26 cellular contexts compared by ENCODE assay signal in the genomic region with DNA sequence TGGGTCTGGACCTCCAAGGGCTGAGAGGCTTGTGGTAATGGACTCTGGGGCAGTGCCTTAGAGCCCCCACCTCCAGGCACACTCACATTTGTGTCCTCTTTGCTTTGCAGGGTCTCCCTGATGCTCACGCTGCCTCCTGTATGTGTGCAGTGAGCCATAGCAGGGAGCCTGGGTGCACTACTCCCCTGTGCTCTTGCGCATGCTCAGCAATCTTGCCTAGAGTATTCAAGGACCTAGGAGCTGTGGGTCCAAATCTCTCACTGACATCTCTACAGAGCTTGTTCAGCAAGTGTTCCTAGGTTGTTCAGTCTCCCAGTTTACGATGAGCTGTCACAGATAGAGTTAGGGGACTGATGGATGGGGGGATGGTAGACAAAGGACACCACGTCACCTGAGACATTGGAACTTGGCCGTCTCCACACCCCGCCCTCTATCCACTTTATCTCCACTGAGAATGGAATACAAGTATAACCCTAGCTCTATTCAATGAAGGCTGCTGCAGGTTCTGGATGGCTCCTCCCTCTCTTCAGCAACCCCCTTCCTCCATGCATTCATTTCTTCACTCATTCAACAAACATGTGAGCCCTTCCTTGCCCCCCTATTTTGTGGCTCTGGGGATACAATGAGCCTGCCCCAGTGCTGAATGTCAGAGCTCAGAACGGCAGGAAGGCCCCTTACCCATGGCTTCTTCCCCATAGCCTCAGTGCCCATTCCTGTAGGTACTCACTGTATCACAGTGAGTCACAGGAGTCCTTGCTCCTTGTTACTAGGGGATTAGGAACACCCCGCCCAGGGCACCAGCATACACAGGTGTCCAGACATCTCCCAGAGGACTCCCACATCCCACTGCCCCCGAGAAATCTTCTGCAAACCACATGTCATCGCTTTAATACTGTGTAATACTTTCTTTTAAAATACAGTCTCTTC. TPM values are rescaled to one million over a fixed set of nuclear protein-coding genes. Genes with fewer than 3 reads are reported as not detected.
A peak's percentile ranks its signal among the peaks of the same experiment; 100 is the strongest.
DNase-seq lines count a peak whose midpoint lies in the region; ATAC-seq, FAIRE-seq and TF ChIP-seq lines count a peak whose summit lies in the region.
"Had no signal": no experiment of that assay in that cellular context is flagged by ENCODE, and none has a peak within 500 bp of the region (broad histone marks: within the 10 kb centered on the region; RNA-seq: fewer than 3 reads in every experiment).

No MANE protein-coding gene starts in this region.

- H3K27ac ChIP-seq in thyroid gland (no peak overlapping the region), pancreas (no peak overlapping the region), tibial artery (no peak overlapping the region)
- H3K27ac ChIP-seq: BLaER1, colonic mucosa, foreskin keratinocyte had no signal

- H3K27me3 ChIP-seq in thyroid gland (no peaks in the 10 kb centered on the region), pancreas (no peaks in the 10 kb centered on the region), tibial artery (peaks cover 0 to 67% of the 10 kb centered on the region in 2 donors)
- H3K27me3 ChIP-seq: colonic mucosa had no signal

- H3K9me3 ChIP-seq in thyroid gland: no peaks in the 10 kb centered on the region
- H3K9me3 ChIP-seq in pancreas: no peaks in the 10 kb centered on the region
- no peaks in the 10 kb centered on the region for H3K9me3 ChIP-seq in tibial artery
- H3K9me3 ChIP-seq: BLaER1, colonic mucosa had no signal

- no peak for TF ChIP-seq POLR2A in thyroid gland (IDR thresholded peaks at IDR 0.05)

- H3K36me3 ChIP-seq in thyroid gland: no peaks in the 10 kb centered on the region
- H3K36me3 ChIP-seq in pancreas: no peaks in the 10 kb centered on the region
- H3K36me3 ChIP-seq in tibial artery: no peaks in the 10 kb centered on the region
- H3K36me3 ChIP-seq: BLaER1, colonic mucosa had no signal

- DNase-seq in NCI-H82 (lab: John Stamatoyannopoulos, UW): peak; percentile 30
- DNase-seq in NCI-H82 treated with DMSO at 0.1 percent for 48 hours (lab: John Stamatoyannopoulos, UW; ENCODE audit: unreplicated experiment): no peak
- DNase-seq in NCI-H526 treated with DMSO at 0.1 percent for 48 hours (lab: John Stamatoyannopoulos, UW): peak; percentile 51
- peak in 22 of 42 donors; percentile 23 to 71 (median 46) for DNase-seq in head of caudate nucleus
- DNase-seq in thyroid gland: peak; percentile 58 to 61
- DNase-seq in pancreas: no peak
- no peak for DNase-seq in tibial artery
- DNase-seq in kidney glomerular epithelial cell (lab: John Stamatoyannopoulos, UW): no peak
- DNase-seq: activated CD4-positive, alpha-beta T cell treated with anti-CD3 and anti-CD28 coated beads for 4 hours; activated CD8-positive, alpha-beta memory T cell treated with anti-CD3 and anti-CD28 coated beads for 24 hours; activated gamma-delta T cell treated with Interleukin-2 at 50 U/mL for 16 hours; activated T-cell treated with anti-CD3 and anti-CD28 coated beads, Interleukin-2, amount 50 U/mL, for 24 hours; colonic mucosa; COR-L47; DND-41; foreskin keratinocyte; left ventricle myocardium superior; NCI-H1105 treated with DMSO at 0.1 percent for 48 hours; NCI-H2029 treated with DMSO at 0.1 percent for 48 hours; NCI-H446 had no signal

- ATAC-seq in pancreas: no peak
- ATAC-seq: esophagus mucosa, foreskin keratinocyte, left ventricle myocardium superior, Right ventricle myocardium inferior had no signal

- H3K4me3 ChIP-seq in thyroid gland (replicated peaks in 1 of 3): no peak overlapping the region
- H3K4me3 ChIP-seq in pancreas: no peak overlapping the region
- H3K4me3 ChIP-seq in tibial artery: no peak overlapping the region
- H3K4me3 ChIP-seq: BLaER1, colonic mucosa had no signal

- intact Hi-C loops in head of caudate nucleus (cut with DNase I): no loop called here
- intact Hi-C loops in thyroid gland (cut with DNase I): no loop called here
- intact Hi-C loops in pancreas (cut with DNase I): loop anchor here in 1 of 3 donors (5.0 kb wide), 1 partner anchor 285 kb away; no protein-coding TSS in a partner anchor
- intact Hi-C loops in tibial artery (cut with DNase I; ENCODE audit: low total_unique reads): no loop called here

- 67 to 71% methylated on average over 9 to 10 of the region's 10 CpGs for WGBS in thyroid gland, 2 donors
- WGBS in pancreas, 2 donors: 74 to 78% methylated on average over 10 of the region's 10 CpGs

- no peak for TF ChIP-seq CTCF in thyroid gland (IDR thresholded peaks at IDR 0.05)
- no peak for TF ChIP-seq CTCF in pancreas (IDR thresholded peaks at IDR 0.05)
- no peak for TF ChIP-seq CTCF in tibial artery (IDR thresholded peaks at IDR 0.05)

- H3K4me1 ChIP-seq in thyroid gland: peaks cover 0 to 20% of the 10 kb centered on the region in 2 donors
- H3K4me1 ChIP-seq in pancreas: no peaks in the 10 kb centered on the region
- H3K4me1 ChIP-seq in tibial artery: peaks cover 0 to 15% (median 6%) of the 10 kb centered on the region in 4 donors
- H3K4me1 ChIP-seq: colonic mucosa, foreskin keratinocyte had no signal

- no peak for FAIRE-seq in pancreas (lab: Jason Lieb, UNC)
- FAIRE-seq: GM19239 had no signal

RNA-seq across cellular contexts. Expression of a gene that starts 31.2 kb away (rescaled TPM):
- total RNA-seq in thyroid gland (1 to 10 TPM in 2 of 4 donors, under 1 TPM in 2; 0.45 to 1.6 (median 1.1) TPM), pancreas (under 1 TPM; 0.09 to 0.47 (median 0.14) TPM)
- under 1 TPM; 0.15 to 0.21 TPM for polyA plus RNA-seq in pancreas
- total RNA-seq: foreskin keratinocyte, H4 had no signal
- polyA plus RNA-seq: IgD-negative memory B cell had no signal

Comparison
In these comparisons a context has a peak if more than half of its experiments do, and no peak if none do; other contexts are left out.
1. DNase-seq: peak in NCI-H82 (single experiment), NCI-H526 treated with DMSO at 0.1 percent for 48 hours (single experiment), head of caudate nucleus (22 of 42) and thyroid gland (2 of 2); none in NCI-H82 treated with DMSO at 0.1 percent for 48 hours (single experiment), pancreas (0 of 6), tibial artery (0 of 2) and kidney glomerular epithelial cell (single experiment).